Comparison of ENCODE assay signal across 11 cellular contexts in the genomic region with DNA sequence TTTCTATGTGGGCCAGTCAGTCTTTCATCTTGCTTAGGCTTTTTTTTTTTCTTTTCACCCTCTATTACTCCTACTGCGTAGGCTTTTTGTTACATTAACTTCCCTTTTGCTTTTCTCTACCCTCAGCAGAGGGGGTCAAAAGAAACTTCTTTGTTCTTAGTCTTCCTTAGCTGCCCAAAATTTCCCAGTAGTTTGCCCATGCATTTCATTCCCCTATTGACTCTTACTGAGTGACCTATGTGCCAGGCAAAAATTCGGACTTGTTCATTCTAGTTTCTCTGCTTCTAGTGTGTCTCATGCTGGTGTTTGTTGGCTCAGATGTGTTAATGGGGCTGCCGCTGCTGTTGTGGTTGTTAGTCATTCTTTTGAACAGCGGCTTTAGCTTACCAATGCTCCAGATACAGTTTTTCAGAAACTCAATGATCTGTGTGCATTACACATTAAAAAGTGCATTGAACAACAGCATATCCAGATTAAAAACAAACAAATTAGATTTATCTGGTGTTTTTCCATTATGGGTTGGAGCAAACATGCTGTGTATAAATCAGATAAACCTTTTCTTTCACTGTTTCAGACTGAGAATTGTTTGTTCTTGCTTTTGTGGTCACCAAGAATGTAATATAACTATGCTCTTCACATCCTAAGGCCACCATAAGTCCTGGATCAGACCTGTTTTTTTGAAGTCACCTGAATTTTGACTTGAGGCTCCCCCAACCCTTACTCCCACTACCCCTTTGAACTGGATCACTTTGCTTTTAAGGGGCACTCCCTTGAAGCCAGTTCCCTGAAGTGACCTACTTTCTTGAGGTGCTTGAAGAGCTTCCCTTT. TPM values are rescaled to one million over a fixed set of nuclear protein-coding genes. Genes with fewer than 3 reads are reported as not detected.
A peak's percentile ranks its signal among the peaks of the same experiment; 100 is the strongest.
DNase-seq lines count a peak whose midpoint lies in the region; ATAC-seq and TF ChIP-seq lines count a peak whose summit lies in the region.
"Had no signal": no experiment of that assay in that cellular context is flagged by ENCODE, and none has a peak within 500 bp of the region (broad histone marks: within the 10 kb centered on the region; RNA-seq: fewer than 3 reads in every experiment).

No MANE protein-coding gene starts in this region.

- TF ChIP-seq CTCF in SK-N-SH (IDR thresholded peaks at IDR 0.05) (no peak), foreskin keratinocyte (conservative IDR thresholded peaks at IDR 0.05) (no peak)

- H2AFZ ChIP-seq in SK-N-SH (ENCODE audit: low read depth) = no peak overlapping the region

- no peaks in the 10 kb centered on the region for H3K9me3 ChIP-seq in SK-N-SH

- H3K27ac ChIP-seq in SK-N-SH (ENCODE audit: low read depth in 2 of 2, low read length in 1 of 2) = peak overlapping the region in 1 of 2 experiments; percentile 53; a peak in 2 of 4 replicates
- H3K27ac ChIP-seq in foreskin keratinocyte = no peak overlapping the region

- H3K4me3 Mint-ChIP-seq in activated CD4-positive, alpha-beta T cell treated with anti-CD3 and anti-CD28 coated beads for 36 hours = no peak overlapping the region
- no peak overlapping the region for H3K4me3 Mint-ChIP-seq in activated CD4-positive, alpha-beta T cell treated with anti-CD3 and anti-CD28 coated beads, Interleukin-2, amount 10 ng/mL, durations not matched to agents 24 days and 14 days
- peak overlapping the region in 1 of 2 donors; percentile 27 for H3K4me3 Mint-ChIP-seq in stimulated activated naive CD8-positive, alpha-beta T cell treated with anti-CD3 and anti-CD28 coated beads, Interleukin-15, amount 100 ng/mL, for 72 hours
- H3K4me3 Mint-ChIP-seq: activated CD8-positive, alpha-beta memory T cell treated with anti-CD3 and anti-CD28 coated beads, Interleukin-2, amount 10 ng/mL, durations not matched to agents 7 days and 5 days had no signal

- H3K4me1 ChIP-seq in SK-N-SH (ENCODE audit: control insufficient read depth in 1 of 2, insufficient read depth in 2 of 2, low read depth in 1 of 2, low read length in 1 of 2) = peaks cover 18 to 21% of the 10 kb centered on the region in 2 experiments; a peak in 3 of 4 replicates
- peaks cover 14% of the 10 kb centered on the region for H3K4me1 ChIP-seq in foreskin keratinocyte

- H3K79me2 ChIP-seq in SK-N-SH (ENCODE audit: insufficient read depth) = peaks cover 91% of the 10 kb centered on the region

- no peaks in the 10 kb centered on the region for H3K36me3 ChIP-seq in SK-N-SH (replicated peaks in 1 of 2; ENCODE audit: control insufficient read depth in 1 of 2, insufficient read depth in 2 of 2, low read length in 1 of 2)

- no peak for TF ChIP-seq EP300 in SK-N-SH (IDR thresholded peaks at IDR 0.05; ENCODE audit: borderline replicate concordance in 1 of 2, low read depth in 1 of 2, low read length in 1 of 2)

- peak; percentile 19 for DNase-seq in activated CD4-positive, alpha-beta T cell treated with anti-CD3 and anti-CD28 coated beads for 36 hours
- DNase-seq in activated CD4-positive, alpha-beta T cell treated with anti-CD3 and anti-CD28 coated beads, Interleukin-2, amount 10 ng/mL, durations not matched to agents 24 days and 14 days = no peak
- DNase-seq in SK-N-SH (no peak), foreskin keratinocyte (peak; percentile 71 to 85), NCI-H1930 (lab: John Stamatoyannopoulos, UW) (no peak), LoVo (ENCODE audit: low spot score) (no peak)
- no peak for DNase-seq in stimulated activated naive CD8-positive, alpha-beta T cell treated with anti-CD3 and anti-CD28 coated beads, Interleukin-15, amount 100 ng/mL, for 72 hours
- DNase-seq: activated CD8-positive, alpha-beta memory T cell treated with anti-CD3 and anti-CD28 coated beads, Interleukin-2, amount 10 ng/mL, durations not matched to agents 7 days and 5 days; NCI-H526 treated with DMSO at 0.1 percent for 48 hours; posterior cingulate gyrus had no signal

- peaks cover 5% of the 10 kb centered on the region for H3F3A ChIP-seq in SK-N-SH (replicated peaks; ENCODE audit: insufficient read depth)

- no peak overlapping the region for H3K4me3 ChIP-seq in SK-N-SH (ENCODE audit: low read depth in 2 of 2, low read length in 1 of 2)

- H3K9me2 ChIP-seq in SK-N-SH = no peaks in the 10 kb centered on the region

- H3K27me3 ChIP-seq in SK-N-SH (ENCODE audit: insufficient read depth) (no peaks in the 10 kb centered on the region), foreskin keratinocyte (no peaks in the 10 kb centered on the region)

- TF ChIP-seq RAD21 in SK-N-SH (IDR thresholded peaks at IDR 0.05; ENCODE audit: low read length) = no peak

- peak overlapping the region; percentile 13; the same call in 1 of the 2 replicates for H3K4me2 ChIP-seq in SK-N-SH

- peaks cover 54% of the 10 kb centered on the region for H3K4me1 Mint-ChIP-seq in activated CD4-positive, alpha-beta T cell treated with anti-CD3 and anti-CD28 coated beads for 36 hours
- peaks cover 13% of the 10 kb centered on the region for H3K4me1 Mint-ChIP-seq in activated CD4-positive, alpha-beta T cell treated with anti-CD3 and anti-CD28 coated beads, Interleukin-2, amount 10 ng/mL, durations not matched to agents 24 days and 14 days
- peaks cover 53% of the 10 kb centered on the region for H3K4me1 Mint-ChIP-seq in stimulated activated naive CD8-positive, alpha-beta T cell treated with anti-CD3 and anti-CD28 coated beads, Interleukin-15, amount 100 ng/mL, for 72 hours

- ATAC-seq in activated CD4-positive, alpha-beta T cell treated with anti-CD3 and anti-CD28 coated beads for 36 hours = peak; percentile 77
- peak; percentile 94 for ATAC-seq in foreskin keratinocyte
- ATAC-seq in stimulated activated naive CD8-positive, alpha-beta T cell treated with anti-CD3 and anti-CD28 coated beads, Interleukin-15, amount 100 ng/mL, for 72 hours = peak; percentile 80
- ATAC-seq in HG03571 (IDR thresholded peaks at IDR 0.05; ENCODE audit: unreplicated experiment) = no peak
- ATAC-seq: activated CD8-positive, alpha-beta memory T cell treated with anti-CD3 and anti-CD28 coated beads, Interleukin-2, amount 10 ng/mL, durations not matched to agents 7 days and 5 days had no signal

- no peaks in the 10 kb centered on the region for H3K36me3 Mint-ChIP-seq in activated CD4-positive, alpha-beta T cell treated with anti-CD3 and anti-CD28 coated beads for 36 hours (ENCODE audit: low read depth)
- H3K36me3 Mint-ChIP-seq in activated CD4-positive, alpha-beta T cell treated with anti-CD3 and anti-CD28 coated beads, Interleukin-2, amount 10 ng/mL, durations not matched to agents 24 days and 14 days (ENCODE audit: low read depth) = no peaks in the 10 kb centered on the region

- H3K9ac ChIP-seq in SK-N-SH = no peak overlapping the region

- CTCF ChIA-PET in activated CD4-positive, alpha-beta T cell treated with anti-CD3 and anti-CD28 coated beads for 36 hours (lab: Charles Lee) = interaction anchor here (1.0 kb wide), 1 partner anchor 19 kb away, joined by 3 read pairs; no protein-coding TSS in a partner anchor
- CTCF ChIA-PET in SK-N-SH (lab: Yijun Ruan, JAX) = interaction anchor here (0.6 to 1.5 kb wide), 3 partner anchors 14 to 69 kb away, joined by 3 to 6 read pairs (median 3); no protein-coding TSS in a partner anchor

- intact Hi-C loops in activated CD4-positive, alpha-beta T cell treated with anti-CD3 and anti-CD28 coated beads for 36 hours (cut with DNase I, micrococcal nuclease) = no loop called here
- intact Hi-C loops in activated CD4-positive, alpha-beta T cell treated with anti-CD3 and anti-CD28 coated beads, Interleukin-2, amount 10 ng/mL, durations not matched to agents 24 days and 14 days (cut with micrococcal nuclease) = no loop called here

- no peaks in the 10 kb centered on the region for H3K9me3 Mint-ChIP-seq in activated CD4-positive, alpha-beta T cell treated with anti-CD3 and anti-CD28 coated beads for 36 hours (ENCODE audit: low read depth)
- no peaks in the 10 kb centered on the region for H3K9me3 Mint-ChIP-seq in activated CD4-positive, alpha-beta T cell treated with anti-CD3 and anti-CD28 coated beads, Interleukin-2, amount 10 ng/mL, durations not matched to agents 24 days and 14 days
- no peaks in the 10 kb centered on the region for H3K9me3 Mint-ChIP-seq in stimulated activated naive CD8-positive, alpha-beta T cell treated with anti-CD3 and anti-CD28 coated beads, Interleukin-15, amount 100 ng/mL, for 72 hours

- H4K20me1 ChIP-seq in SK-N-SH (ENCODE audit: insufficient read depth) = peaks cover 45% of the 10 kb centered on the region

- WGBS in SK-N-SH (ENCODE audit: low lambda C conversion rate) = 52% methylated on average over 4 of the region's 4 CpGs

- H3K27me3 Mint-ChIP-seq in activated CD4-positive, alpha-beta T cell treated with anti-CD3 and anti-CD28 coated beads for 36 hours = no peaks in the 10 kb centered on the region
- no peaks in the 10 kb centered on the region for H3K27me3 Mint-ChIP-seq in activated CD4-positive, alpha-beta T cell treated with anti-CD3 and anti-CD28 coated beads, Interleukin-2, amount 10 ng/mL, durations not matched to agents 24 days and 14 days
- H3K27me3 Mint-ChIP-seq in stimulated activated naive CD8-positive, alpha-beta T cell treated with anti-CD3 and anti-CD28 coated beads, Interleukin-15, amount 100 ng/mL, for 72 hours = no peaks in the 10 kb centered on the region
- H3K27me3 Mint-ChIP-seq: activated CD8-positive, alpha-beta memory T cell treated with anti-CD3 and anti-CD28 coated beads, Interleukin-2, amount 10 ng/mL, durations not matched to agents 7 days and 5 days had no signal

- POLR2A ChIA-PET in activated CD4-positive, alpha-beta T cell treated with anti-CD3 and anti-CD28 coated beads for 36 hours (lab: Charles Lee) = interaction anchor here (0.7 kb wide), 1 partner anchor 437 kb away, joined by 9 read pairs; no protein-coding TSS in a partner anchor
- POLR2A ChIA-PET in SK-N-SH (lab: Yijun Ruan, JAX) = no interaction called here

- H3K27ac Mint-ChIP-seq in activated CD4-positive, alpha-beta T cell treated with anti-CD3 and anti-CD28 coated beads for 36 hours = no peak overlapping the region
- H3K27ac Mint-ChIP-seq in activated CD4-positive, alpha-beta T cell treated with anti-CD3 and anti-CD28 coated beads, Interleukin-2, amount 10 ng/mL, durations not matched to agents 24 days and 14 days = no peak overlapping the region
- no peak overlapping the region for H3K27ac Mint-ChIP-seq in stimulated activated naive CD8-positive, alpha-beta T cell treated with anti-CD3 and anti-CD28 coated beads, Interleukin-15, amount 100 ng/mL, for 72 hours
- H3K27ac Mint-ChIP-seq: activated CD8-positive, alpha-beta memory T cell treated with anti-CD3 and anti-CD28 coated beads, Interleukin-2, amount 10 ng/mL, durations not matched to agents 7 days and 5 days had no signal

RNA-seq across cellular contexts. Expression of gene PDE8A, which starts 43.1 kb away (rescaled TPM):
- total RNA-seq in activated CD4-positive, alpha-beta T cell treated with anti-CD3 and anti-CD28 coated beads for 36 hours = 10 to 100 TPM; 21.3 to 28.7 TPM
- 18.5 and 21.1 TPM in 2 replicates for total RNA-seq in activated CD4-positive, alpha-beta T cell treated with anti-CD3 and anti-CD28 coated beads, Interleukin-2, amount 10 ng/mL, durations not matched to agents 24 days and 14 days
- 13.4 and 18.7 TPM in 2 replicates for polyA plus RNA-seq in SK-N-SH (2012; rRNA removed)
- polyA plus RNA-seq in SK-N-SH (2012; cell fraction: cytosol; rRNA removed) = 14.2 and 15.4 TPM in 2 replicates
- 46.7 and 59.2 TPM in 2 replicates for polyA plus RNA-seq in SK-N-SH (2012; cell fraction: nucleus; rRNA removed)
- total RNA-seq in foreskin keratinocyte = 11.7 and 12.1 TPM in 2 replicates
- polyA plus RNA-seq in foreskin keratinocyte = 5.2 and 6.2 TPM in 2 replicates

Comparison
In these comparisons a context has a peak if more than half of its experiments do, and no peak if none do; other contexts are left out.
1. DNase-seq: peak in activated CD4-positive, alpha-beta T cell treated with anti-CD3 and anti-CD28 coated beads for 36 hours (single experiment) and foreskin keratinocyte (2 of 2); none in activated CD4-positive, alpha-beta T cell treated with anti-CD3 and anti-CD28 coated beads, Interleukin-2, amount 10 ng/mL, durations not matched to agents 24 days and 14 days (single experiment), SK-N-SH (single experiment), stimulated activated naive CD8-positive, alpha-beta T cell treated with anti-CD3 and anti-CD28 coated beads, Interleukin-15, amount 100 ng/mL, for 72 hours (0 of 2), NCI-H1930 (0 of 2) and LoVo (single experiment).